1 cellular context compared by ENCODE assay signal in the genomic region with DNA sequence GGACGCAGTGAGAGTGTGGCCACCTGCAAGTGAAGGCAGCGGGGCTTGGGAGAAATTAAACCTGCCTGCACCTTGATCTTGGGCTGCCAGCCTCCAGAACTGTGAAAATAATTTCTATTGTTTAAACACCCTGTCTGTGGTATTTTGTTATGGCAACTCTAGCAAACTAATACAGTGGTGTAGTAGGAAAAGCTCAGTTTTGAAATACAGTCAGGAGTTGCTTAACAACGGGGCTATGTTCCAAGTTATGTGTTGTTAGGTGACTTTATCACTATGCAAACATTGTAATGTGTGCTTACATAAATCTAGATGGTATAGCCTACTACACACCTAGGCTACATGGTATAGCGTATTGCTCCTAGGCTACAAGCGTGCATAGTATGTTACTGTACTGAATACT.
TF ChIP-seq lines count a peak whose summit lies in the region.

No MANE protein-coding gene starts in this region.

TF ChIP-seq in HepG2, 621 proteins besides CTCF, POLR2A, EP300 and RAD21 (continues in another document):
- 0 out of 2 replicates have a peak, but pooled peaks have one; percentile 20 for TF ChIP-seq ZBTB25 (CRISPR knock-in tag; IDR thresholded peaks at IDR 0.05)
- TF ChIP-seq, protein P1, sequence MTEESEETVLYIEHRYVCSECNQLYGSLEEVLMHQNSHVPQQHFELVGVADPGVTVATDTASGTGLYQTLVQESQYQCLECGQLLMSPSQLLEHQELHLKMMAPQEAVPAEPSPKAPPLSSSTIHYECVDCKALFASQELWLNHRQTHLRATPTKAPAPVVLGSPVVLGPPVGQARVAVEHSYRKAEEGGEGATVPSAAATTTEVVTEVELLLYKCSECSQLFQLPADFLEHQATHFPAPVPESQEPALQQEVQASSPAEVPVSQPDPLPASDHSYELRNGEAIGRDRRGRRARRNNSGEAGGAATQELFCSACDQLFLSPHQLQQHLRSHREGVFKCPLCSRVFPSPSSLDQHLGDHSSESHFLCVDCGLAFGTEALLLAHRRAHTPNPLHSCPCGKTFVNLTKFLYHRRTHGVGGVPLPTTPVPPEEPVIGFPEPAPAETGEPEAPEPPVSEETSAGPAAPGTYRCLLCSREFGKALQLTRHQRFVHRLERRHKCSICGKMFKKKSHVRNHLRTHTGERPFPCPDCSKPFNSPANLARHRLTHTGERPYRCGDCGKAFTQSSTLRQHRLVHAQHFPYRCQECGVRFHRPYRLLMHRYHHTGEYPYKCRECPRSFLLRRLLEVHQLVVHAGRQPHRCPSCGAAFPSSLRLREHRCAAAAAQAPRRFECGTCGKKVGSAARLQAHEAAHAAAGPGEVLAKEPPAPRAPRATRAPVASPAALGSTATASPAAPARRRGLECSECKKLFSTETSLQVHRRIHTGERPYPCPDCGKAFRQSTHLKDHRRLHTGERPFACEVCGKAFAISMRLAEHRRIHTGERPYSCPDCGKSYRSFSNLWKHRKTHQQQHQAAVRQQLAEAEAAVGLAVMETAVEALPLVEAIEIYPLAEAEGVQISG (CRISPR knock-in tag; IDR thresholded peaks at IDR 0.05) = 0 out of 2 replicates have a peak, but pooled peaks have one; percentile 19
- TF ChIP-seq, protein P2, sequence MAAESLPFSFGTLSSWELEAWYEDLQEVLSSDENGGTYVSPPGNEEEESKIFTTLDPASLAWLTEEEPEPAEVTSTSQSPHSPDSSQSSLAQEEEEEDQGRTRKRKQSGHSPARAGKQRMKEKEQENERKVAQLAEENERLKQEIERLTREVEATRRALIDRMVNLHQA (CRISPR knock-in tag; IDR thresholded peaks at IDR 0.05) = no peak
- TF ChIP-seq HMG20B (CRISPR knock-in tag; conservative IDR thresholded peaks at IDR 0.05) = no peak
- no peak for TF ChIP-seq ZNF138 (CRISPR knock-in tag; IDR thresholded peaks at IDR 0.05; ENCODE audit: low read depth)
- TF ChIP-seq ARID2 (CRISPR knock-in tag; IDR thresholded peaks at IDR 0.05; ENCODE audit: borderline replicate concordance) = no peak
- TF ChIP-seq BCL6 (CRISPR knock-in tag; IDR thresholded peaks at IDR 0.05) = peak; percentile 56
- TF ChIP-seq ATF4 (CRISPR knock-in tag; IDR thresholded peaks at IDR 0.05) = peak in 1 of 2 experiments; percentile 67; a peak in 2 of 4 replicates
- TF ChIP-seq MLLT10 (CRISPR knock-in tag; IDR thresholded peaks at IDR 0.05) = no peak
- TF ChIP-seq ZKSCAN1 (IDR thresholded peaks at IDR 0.05; ENCODE audit: low read length) = no peak
- 0 out of 2 replicates have a peak, but pooled peaks have one; percentile 25 for TF ChIP-seq ZBTB33 (CRISPR knock-in tag; IDR thresholded peaks at IDR 0.05)
- no peak for TF ChIP-seq NR2F2 (IDR thresholded peaks at IDR 0.05; ENCODE audit: borderline replicate concordance, low read depth)
- TF ChIP-seq HOMEZ (CRISPR knock-in tag; IDR thresholded peaks at IDR 0.05; ENCODE audit: low read depth) = peak; percentile 54; the same call in 1 of the 2 replicates
- TF ChIP-seq SRSF1 (optimal IDR thresholded peaks at IDR 0.05; ENCODE audit: low read depth, low read length) = no peak
- TF ChIP-seq NRL (CRISPR knock-in tag; IDR thresholded peaks at IDR 0.05; ENCODE audit: borderline replicate concordance) = no peak
- peak; percentile 42; the same call in 1 of the 2 replicates for TF ChIP-seq TFE3 (CRISPR knock-in tag; IDR thresholded peaks at IDR 0.05)
- no peak for TF ChIP-seq PHF8 (CRISPR knock-in tag; IDR thresholded peaks at IDR 0.05)
- TF ChIP-seq, protein P3, sequence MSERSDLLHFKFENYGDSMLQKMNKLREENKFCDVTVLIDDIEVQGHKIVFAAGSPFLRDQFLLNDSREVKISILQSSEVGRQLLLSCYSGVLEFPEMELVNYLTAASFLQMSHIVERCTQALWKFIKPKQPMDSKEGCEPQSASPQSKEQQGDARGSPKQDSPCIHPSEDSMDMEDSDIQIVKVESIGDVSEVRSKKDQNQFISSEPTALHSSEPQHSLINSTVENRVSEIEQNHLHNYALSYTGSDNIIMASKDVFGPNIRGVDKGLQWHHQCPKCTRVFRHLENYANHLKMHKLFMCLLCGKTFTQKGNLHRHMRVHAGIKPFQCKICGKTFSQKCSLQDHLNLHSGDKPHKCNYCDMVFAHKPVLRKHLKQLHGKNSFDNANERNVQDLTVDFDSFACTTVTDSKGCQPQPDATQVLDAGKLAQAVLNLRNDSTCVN (CRISPR knock-in tag; IDR thresholded peaks at IDR 0.05; ENCODE audit: borderline replicate concordance) = no peak
- peak in 1 of 2 experiments; percentile 38; a peak in 1 of 4 replicates for TF ChIP-seq KLF16 (CRISPR knock-in tag; IDR thresholded peaks at IDR 0.05)
- TF ChIP-seq SOX6 (IDR thresholded peaks at IDR 0.05) = no peak
- peak; percentile 80 for TF ChIP-seq SOX6 (CRISPR knock-in tag; IDR thresholded peaks at IDR 0.05)
- peak; percentile 47; the same call in 1 of the 2 replicates for TF ChIP-seq RARA (CRISPR knock-in tag; IDR thresholded peaks at IDR 0.05)
- TF ChIP-seq KAT2B (IDR thresholded peaks at IDR 0.05; ENCODE audit: borderline replicate concordance, low read depth, low read length) = no peak
- peak; percentile 69; the same call in 1 of the 2 replicates for TF ChIP-seq FOSL2 (CRISPR knock-in tag; IDR thresholded peaks at IDR 0.05)
- no peak for TF ChIP-seq GRHL1 (CRISPR knock-in tag; conservative IDR thresholded peaks at IDR 0.05)
- TF ChIP-seq ZBTB20 (CRISPR knock-in tag; IDR thresholded peaks at IDR 0.05; ENCODE audit: borderline replicate concordance, low read depth) = peak; percentile 83
- TF ChIP-seq HMG20A (CRISPR knock-in tag; IDR thresholded peaks at IDR 0.05; ENCODE audit: borderline replicate concordance) = peak; percentile 47; the same call in 1 of the 2 replicates
- TF ChIP-seq TEAD2 (CRISPR knock-in tag; IDR thresholded peaks at IDR 0.05) = no peak
- TF ChIP-seq, protein P4, sequence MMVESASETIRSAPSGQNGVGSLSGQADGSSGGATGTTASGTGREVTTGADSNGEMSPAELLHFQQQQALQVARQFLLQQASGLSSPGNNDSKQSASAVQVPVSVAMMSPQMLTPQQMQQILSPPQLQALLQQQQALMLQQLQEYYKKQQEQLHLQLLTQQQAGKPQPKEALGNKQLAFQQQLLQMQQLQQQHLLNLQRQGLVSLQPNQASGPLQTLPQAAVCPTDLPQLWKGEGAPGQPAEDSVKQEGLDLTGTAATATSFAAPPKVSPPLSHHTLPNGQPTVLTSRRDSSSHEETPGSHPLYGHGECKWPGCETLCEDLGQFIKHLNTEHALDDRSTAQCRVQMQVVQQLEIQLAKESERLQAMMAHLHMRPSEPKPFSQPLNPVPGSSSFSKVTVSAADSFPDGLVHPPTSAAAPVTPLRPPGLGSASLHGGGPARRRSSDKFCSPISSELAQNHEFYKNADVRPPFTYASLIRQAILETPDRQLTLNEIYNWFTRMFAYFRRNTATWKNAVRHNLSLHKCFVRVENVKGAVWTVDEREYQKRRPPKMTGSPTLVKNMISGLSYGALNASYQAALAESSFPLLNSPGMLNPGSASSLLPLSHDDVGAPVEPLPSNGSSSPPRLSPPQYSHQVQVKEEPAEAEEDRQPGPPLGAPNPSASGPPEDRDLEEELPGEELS (CRISPR knock-in tag; IDR thresholded peaks at IDR 0.05) = peak; percentile 34; the same call in 1 of the 2 replicates
- peak; percentile 47; the same call in 1 of the 2 replicates for TF ChIP-seq RFX1 (IDR thresholded peaks at IDR 0.05)
- TF ChIP-seq, protein P5, sequence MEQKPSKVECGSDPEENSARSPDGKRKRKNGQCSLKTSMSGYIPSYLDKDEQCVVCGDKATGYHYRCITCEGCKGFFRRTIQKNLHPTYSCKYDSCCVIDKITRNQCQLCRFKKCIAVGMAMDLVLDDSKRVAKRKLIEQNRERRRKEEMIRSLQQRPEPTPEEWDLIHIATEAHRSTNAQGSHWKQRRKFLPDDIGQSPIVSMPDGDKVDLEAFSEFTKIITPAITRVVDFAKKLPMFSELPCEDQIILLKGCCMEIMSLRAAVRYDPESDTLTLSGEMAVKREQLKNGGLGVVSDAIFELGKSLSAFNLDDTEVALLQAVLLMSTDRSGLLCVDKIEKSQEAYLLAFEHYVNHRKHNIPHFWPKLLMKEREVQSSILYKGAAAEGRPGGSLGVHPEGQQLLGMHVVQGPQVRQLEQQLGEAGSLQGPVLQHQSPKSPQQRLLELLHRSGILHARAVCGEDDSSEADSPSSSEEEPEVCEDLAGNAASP (CRISPR knock-in tag; IDR thresholded peaks at IDR 0.05; ENCODE audit: borderline replicate concordance) = peak; percentile 52; the same call in 1 of the 2 replicates
- peak; percentile 20; the same call in 1 of the 2 replicates for TF ChIP-seq STAG1 (CRISPR knock-in tag; IDR thresholded peaks at IDR 0.05)
- no peak for TF ChIP-seq ZBTB14 (CRISPR knock-in tag; IDR thresholded peaks at IDR 0.05)
- no peak for TF ChIP-seq ZNF235 (CRISPR knock-in tag; IDR thresholded peaks at IDR 0.05; ENCODE audit: borderline replicate concordance)
- TF ChIP-seq TP53 (CRISPR knock-in tag; conservative IDR thresholded peaks at IDR 0.05) = no peak
- TF ChIP-seq CEBPG (CRISPR knock-in tag; IDR thresholded peaks at IDR 0.05) = peak; percentile 92
- 0 out of 2 replicates have a peak, but pooled peaks have one; percentile 12 for TF ChIP-seq SOX13 (IDR thresholded peaks at IDR 0.05)
- TF ChIP-seq SOX13 (CRISPR knock-in tag; conservative IDR thresholded peaks at IDR 0.05 in 1 of 2, IDR thresholded peaks at IDR 0.05 in 1 of 2) = peak in 1 of 2 experiments; percentile 88; a peak in 2 of 4 replicates
- TF ChIP-seq RNF2 (conservative IDR thresholded peaks at IDR 0.05; ENCODE audit: low read depth) = no peak
- peak; percentile 30; the same call in 1 of the 2 replicates for TF ChIP-seq TCF7 (IDR thresholded peaks at IDR 0.05; ENCODE audit: low read depth)
